In genomic region chr6:41781302-41781711, GRCh38 we compare ENCODE assay signal across 8 cellular contexts. TPM values are rescaled to one million over a fixed set of nuclear protein-coding genes. Genes with fewer than 3 reads are reported as not detected.
DNase-seq lines count a peak whose midpoint lies in the region; ATAC-seq and TF ChIP-seq lines count a peak whose summit lies in the region.

No MANE protein-coding gene starts in this region.

- no peak for TF ChIP-seq CTCF in HFF-Myc (IDR thresholded peaks at IDR 0.05; ENCODE audit: low read depth, low read length, missing control alignments)
- no peak for TF ChIP-seq CTCF in activated B cell treated with CpG ODN at 0.5 μM for 24 hours (IDR thresholded peaks at IDR 0.05)

- no peaks in the 10 kb centered on the region for H3K27me3 ChIP-seq in rectal smooth muscle tissue (ENCODE audit: control insufficient read depth, insufficient read depth, low read length)

- H3K36me3 Mint-ChIP-seq in activated B cell treated with CpG ODN at 0.5 μM for 24 hours (ENCODE audit: low read depth) = peaks cover 7% of the 10 kb centered on the region

- H3K9me3 Mint-ChIP-seq in activated B cell treated with CpG ODN at 0.5 μM for 24 hours = no peaks in the 10 kb centered on the region

- POLR2A ChIA-PET in activated B cell treated with CpG ODN at 0.5 μM for 24 hours (lab: Charles Lee) = interaction anchor here (0.7 kb wide), 1 partner anchor 75 kb away, joined by 3 read pairs; no protein-coding TSS in a partner anchor
- POLR2A ChIA-PET in HEK293T (lab: Yijun Ruan, JAX) = interaction anchor here (1.2 kb wide), 1 partner anchor 16 kb away, joined by 3 read pairs; no protein-coding TSS in a partner anchor

- no peaks in the 10 kb centered on the region for H3K27me3 Mint-ChIP-seq in activated B cell treated with CpG ODN at 0.5 μM for 24 hours

- H3K4me3 ChIP-seq in HFF-Myc (replicated peaks; ENCODE audit: low read depth, low read length) (peak overlapping the region; percentile 57), rectal smooth muscle tissue (ENCODE audit: low read length) (peak overlapping the region; percentile 61)

- CTCF ChIA-PET in activated B cell treated with CpG ODN at 0.5 μM for 24 hours (lab: Charles Lee) (interaction anchor here (0.7 kb wide), 1 partner anchor 48 kb away, joined by 3 read pairs; no protein-coding TSS in a partner anchor), HEK293T (lab: Yijun Ruan, JAX) (interaction anchor here (0.6 to 1.9 kb wide), 4 partner anchors 77 to 263 kb away, joined by 3 to 8 read pairs (median 4); no protein-coding TSS in a partner anchor)

- intact Hi-C loops in activated B cell treated with CpG ODN at 0.5 μM for 24 hours (cut with micrococcal nuclease) = loop anchor here (2.0 to 10.0 kb wide), 3 partner anchors 355 to 1113 kb away; a partner anchor contains a TSS
- intact Hi-C loops in left cardiac atrium (cut with DNase I) = loop anchor here (2.0 to 10.0 kb wide), 4 partner anchors 143 to 433 kb away; partner anchors contain the start of genes BYSL (in 1 of the 2), MED20 (in 1 of the 2) and MRPS10 (in 1 of the 2)

- H3K4me3 Mint-ChIP-seq in activated B cell treated with CpG ODN at 0.5 μM for 24 hours = peak overlapping the region; percentile 72

- H3K27ac Mint-ChIP-seq in activated B cell treated with CpG ODN at 0.5 μM for 24 hours = no peak overlapping the region

- ATAC-seq in activated B cell treated with CpG ODN at 0.5 μM for 24 hours (ENCODE audit: low read depth) (no peak), left cardiac atrium (peak in 1 of 2 donors; percentile 1), GM21423 (IDR thresholded peaks at IDR 0.05; ENCODE audit: unreplicated experiment) (no peak)

- DNase-seq in HFF-Myc (ENCODE audit: extremely low read depth, low read depth) = no peak
- no peak for DNase-seq in activated B cell treated with CpG ODN at 0.5 μM for 24 hours
- peak; percentile 51 for DNase-seq in left cardiac atrium
- no peak for DNase-seq in foreskin melanocyte
- no peak for DNase-seq in HEK293T (ENCODE audit: extremely low spot score)
- DNase-seq in AG20443 (ENCODE audit: low spot score) = no peak

- H3K9ac ChIP-seq in rectal smooth muscle tissue (ENCODE audit: low read length) = no peak overlapping the region

- H3K4me1 ChIP-seq in rectal smooth muscle tissue (ENCODE audit: control insufficient read depth, insufficient read depth, low read length) = peaks cover 14% of the 10 kb centered on the region

- peaks cover 5% of the 10 kb centered on the region for H3K36me3 ChIP-seq in rectal smooth muscle tissue (ENCODE audit: control insufficient read depth, insufficient read depth, low read length)

- no peak overlapping the region for H3K27ac ChIP-seq in rectal smooth muscle tissue (ENCODE audit: low read depth, low read length)

- H3K4me1 Mint-ChIP-seq in activated B cell treated with CpG ODN at 0.5 μM for 24 hours = peaks cover 33% of the 10 kb centered on the region

TF ChIP-seq in HEK293T, 16 proteins besides CTCF, POLR2A, EP300 and RAD21:
- TF ChIP-seq ZNF384 (IDR thresholded peaks at IDR 0.05) = no peak
- TF ChIP-seq NFRKB (IDR thresholded peaks at IDR 0.05) = no peak
- no peak for TF ChIP-seq SUZ12 (IDR thresholded peaks at IDR 0.05)
- TF ChIP-seq ARNT (IDR thresholded peaks at IDR 0.05) = no peak
- TF ChIP-seq, protein P1, sequence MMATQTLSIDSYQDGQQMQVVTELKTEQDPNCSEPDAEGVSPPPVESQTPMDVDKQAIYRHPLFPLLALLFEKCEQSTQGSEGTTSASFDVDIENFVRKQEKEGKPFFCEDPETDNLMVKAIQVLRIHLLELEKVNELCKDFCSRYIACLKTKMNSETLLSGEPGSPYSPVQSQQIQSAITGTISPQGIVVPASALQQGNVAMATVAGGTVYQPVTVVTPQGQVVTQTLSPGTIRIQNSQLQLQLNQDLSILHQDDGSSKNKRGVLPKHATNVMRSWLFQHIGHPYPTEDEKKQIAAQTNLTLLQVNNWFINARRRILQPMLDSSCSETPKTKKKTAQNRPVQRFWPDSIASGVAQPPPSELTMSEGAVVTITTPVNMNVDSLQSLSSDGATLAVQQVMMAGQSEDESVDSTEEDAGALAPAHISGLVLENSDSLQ (IDR thresholded peaks at IDR 0.05) = no peak
- no peak for TF ChIP-seq TARDBP (IDR thresholded peaks at IDR 0.05)
- no peak for TF ChIP-seq FOXM1 (IDR thresholded peaks at IDR 0.05; ENCODE audit: borderline replicate concordance)
- TF ChIP-seq L3MBTL2 (conservative IDR thresholded peaks at IDR 0.05) = no peak
- no peak for TF ChIP-seq HDGF (IDR thresholded peaks at IDR 0.05; ENCODE audit: borderline replicate concordance)
- TF ChIP-seq BHLHE40 (IDR thresholded peaks at IDR 0.05; ENCODE audit: borderline replicate concordance) = no peak
- no peak for TF ChIP-seq LEF1 (IDR thresholded peaks at IDR 0.05; ENCODE audit: borderline replicate concordance)
- no peak for TF ChIP-seq SP1 (IDR thresholded peaks at IDR 0.05)
- no peak for TF ChIP-seq ELF4 (IDR thresholded peaks at IDR 0.05)
- no peak for TF ChIP-seq FOXK2 (IDR thresholded peaks at IDR 0.05)
- no peak for TF ChIP-seq FOXA1 (IDR thresholded peaks at IDR 0.05)
- no peak for TF ChIP-seq CTBP1 (IDR thresholded peaks at IDR 0.05; ENCODE audit: borderline replicate concordance)

RNA-seq across cellular contexts. Expression of gene PRICKLE4, which starts 0.7 kb away (rescaled TPM):
- 0.75 TPM in 1 of 2 replicates, not detected in the other for total RNA-seq in activated B cell treated with CpG ODN at 0.5 μM for 24 hours
- total RNA-seq in left cardiac atrium = 1 to 10 TPM; 2.1 to 3.1 TPM

RNA-seq across cellular contexts. Expression of gene FRS3, which starts 1.6 kb away (rescaled TPM):
- total RNA-seq in activated B cell treated with CpG ODN at 0.5 μM for 24 hours (6.5 and 6.7 TPM in 2 replicates), left cardiac atrium (1 to 10 TPM; 4.0 to 5.2 TPM)

RNA-seq across cellular contexts. Expression of gene TOMM6, which starts 6.2 kb away (rescaled TPM):
- total RNA-seq in activated B cell treated with CpG ODN at 0.5 μM for 24 hours (219 and 252 TPM in 2 replicates), left cardiac atrium (100 to 1,000 TPM; 131 to 138 TPM)

RNA-seq across cellular contexts. Expression of gene PGC, which starts 34.1 kb away (rescaled TPM):
- total RNA-seq in activated B cell treated with CpG ODN at 0.5 μM for 24 hours (not detected in 2 replicates), left cardiac atrium (not detected)

RNA-seq across cellular contexts. Expression of gene TFEB, which starts 45.9 kb away (rescaled TPM):
- total RNA-seq in activated B cell treated with CpG ODN at 0.5 μM for 24 hours = 203 and 205 TPM in 2 replicates
- total RNA-seq in left cardiac atrium = 10 to 100 TPM; 33.3 to 34.6 TPM
